ENCODE assay signal across 14 cellular contexts in the genomic region with DNA sequence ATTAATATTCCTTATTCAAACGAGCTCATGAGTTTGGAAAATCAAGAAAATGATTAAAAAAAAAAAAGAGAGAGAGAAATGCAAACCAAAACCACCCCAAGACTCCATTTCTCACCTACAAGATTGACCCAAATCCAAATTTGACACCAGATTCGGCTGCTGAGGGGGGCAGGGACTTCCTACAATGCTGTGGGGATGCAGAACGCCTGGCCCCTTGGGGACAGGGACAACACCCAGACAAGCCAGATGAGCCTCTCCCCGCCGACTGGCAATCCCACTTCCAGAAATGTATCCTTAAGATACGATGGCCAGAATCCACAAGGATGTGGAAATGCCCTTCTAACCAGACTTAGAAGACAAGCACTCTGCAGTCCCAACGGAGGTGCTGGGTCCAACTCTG. TPM values are rescaled to one million over a fixed set of nuclear protein-coding genes. Genes with fewer than 3 reads are reported as not detected.
DNase-seq lines count a peak whose midpoint lies in the region; ATAC-seq and TF ChIP-seq lines count a peak whose summit lies in the region.
"Had no signal": no experiment of that assay in that cellular context is flagged by ENCODE, and none has a peak within 500 bp of the region (broad histone marks: within the 10 kb centered on the region; RNA-seq: fewer than 3 reads in every experiment).

No MANE protein-coding gene starts in this region.

- H3K4me1 ChIP-seq in mucosa of descending colon (ENCODE audit: low read depth), result no peaks in the 10 kb centered on the region
- peaks cover 0 to 27% (median 20%) of the 10 kb centered on the region in 4 donors for H3K4me1 ChIP-seq in sigmoid colon

- H3K36me3 ChIP-seq in mucosa of descending colon (ENCODE audit: low read depth) (peaks cover under 1% of the 10 kb centered on the region), sigmoid colon (peaks cover 11 to 31% (median 16%) of the 10 kb centered on the region in 4 donors)

- no peak for TF ChIP-seq CTCF in mucosa of descending colon (IDR thresholded peaks at IDR 0.05)
- TF ChIP-seq CTCF in sigmoid colon (IDR thresholded peaks at IDR 0.05), result no peak

- H3K27ac ChIP-seq in sigmoid colon, result no peak overlapping the region
- H3K27ac ChIP-seq: GM23248 had no signal

- intact Hi-C loops in mucosa of descending colon (cut with DNase I, micrococcal nuclease) (no loop called here), sigmoid colon (cut with DNase I) (no loop called here)

- H3K9me3 ChIP-seq in mucosa of descending colon (no peaks in the 10 kb centered on the region), sigmoid colon (no peaks in the 10 kb centered on the region)

- H3K27me3 ChIP-seq in sigmoid colon, result no peaks in the 10 kb centered on the region

- H3K4me3 ChIP-seq in mucosa of descending colon (no peak overlapping the region), sigmoid colon (no peak overlapping the region)
- H3K4me3 ChIP-seq: GM23248 had no signal

- no peak for TF ChIP-seq POLR2A in sigmoid colon (IDR thresholded peaks at IDR 0.05)

- WGBS in sigmoid colon, 2 donors, result 92 to 95% methylated on average over 7 of the region's 7 CpGs

- peak; percentile 33 for DNase-seq in islet precursor cell
- DNase-seq in mucosa of descending colon, result peak in 2 of 3 donors; percentile 12 to 17
- DNase-seq in sigmoid colon, result peak; percentile 46
- no peak for DNase-seq in NCI-H1105 treated with DMSO at 0.1 percent for 48 hours (lab: John Stamatoyannopoulos, UW)
- DNase-seq: C1 segment of cervical spinal cord; Calu3; CD4-positive, alpha-beta memory T cell; COR-L47; DND-41; GM23248; H7; HCEC 1CT had no signal

- ATAC-seq in mucosa of descending colon (no peak), GM21737 (IDR thresholded peaks at IDR 0.05; ENCODE audit: unreplicated experiment) (no peak), GM18867 (IDR thresholded peaks at IDR 0.05; ENCODE audit: unreplicated experiment) (no peak)

- TF ChIP-seq EP300 in sigmoid colon (IDR thresholded peaks at IDR 0.05), result no peak

RNA-seq across cellular contexts. Expression of a gene that starts 20.7 kb away (rescaled TPM):
- 10 to 100 TPM in 1 of 3 donors, 1 to 10 TPM in 2; 6.7 to 25.5 (median 7.4) TPM for total RNA-seq in mucosa of descending colon
- 100 to 1,000 TPM in 1 of 4 donors, 10 to 100 TPM in 3; 46.6 to 112 (median 81.0) TPM for total RNA-seq in sigmoid colon
- polyA plus RNA-seq in sigmoid colon, result 10 to 100 TPM in 1 of 3 donors, 1 to 10 TPM in 2; 6.2 to 12.7 (median 8.4) TPM
- total RNA-seq: CD4-positive, alpha-beta memory T cell had no signal
- polyA plus RNA-seq: CD4-positive, alpha-beta memory T cell had no signal

RNA-seq across cellular contexts. Expression of a gene that starts 57.7 kb away (rescaled TPM):
- 10 to 100 TPM; 67.3 to 86.2 (median 68.8) TPM for total RNA-seq in mucosa of descending colon
- 10 to 100 TPM; 28.9 to 44.7 (median 38.4) TPM for total RNA-seq in sigmoid colon
- 100 to 1,000 TPM in 2 of 3 donors, 10 to 100 TPM in 1; 69.3 to 112 (median 109) TPM for polyA plus RNA-seq in sigmoid colon

RNA-seq across cellular contexts. Expression of a gene that starts 58.2 kb away (rescaled TPM):
- 100 to 1,000 TPM in 1 of 3 donors, 10 to 100 TPM in 2; 87.9 to 154 (median 94.6) TPM for total RNA-seq in mucosa of descending colon
- 10 to 100 TPM; 35.2 to 69.8 (median 45.2) TPM for total RNA-seq in sigmoid colon
- polyA plus RNA-seq in sigmoid colon, result 10 to 100 TPM; 27.6 to 70.7 (median 29.4) TPM
